In genomic region chr3:48503406-48504050, GRCh38 we compare ENCODE assay signal across 8 cellular contexts. TPM values are rescaled to one million over a fixed set of nuclear protein-coding genes. Genes with fewer than 3 reads are reported as not detected.
A peak's percentile ranks its signal among the peaks of the same experiment; 100 is the strongest.
DNase-seq lines count a peak whose midpoint lies in the region; ATAC-seq and TF ChIP-seq lines count a peak whose summit lies in the region.

No MANE protein-coding gene starts in this region.

- H3K27ac ChIP-seq in mammary epithelial cell (ENCODE audit: insufficient read depth, low read depth, low read length), result no peak overlapping the region
- peak overlapping the region; percentile 84 to 96 (median 92) for H3K27ac ChIP-seq in stomach

- no peaks in the 10 kb centered on the region for H4K20me1 ChIP-seq in mammary epithelial cell (ENCODE audit: insufficient read depth, low read length)

- H3K4me1 ChIP-seq in mammary epithelial cell (ENCODE audit: insufficient read depth, low read length) (peaks cover 49% of the 10 kb centered on the region), stomach (peaks cover 19 to 57% (median 29%) of the 10 kb centered on the region in 4 donors)

- peak overlapping the region; percentile 82 for H3K4me3 ChIP-seq in AG10803 (ENCODE audit: low read length)
- peak overlapping the region; percentile 50 to 66 (median 56) for H3K4me3 ChIP-seq in mammary epithelial cell (replicated peaks in 1 of 3; ENCODE audit: insufficient read depth in 1 of 3, low read depth in 2 of 3, low read length in 3 of 3)
- peak overlapping the region; percentile 57 to 73 (median 70) for H3K4me3 ChIP-seq in stomach

- H3K27me3 ChIP-seq in mammary epithelial cell (ENCODE audit: insufficient read depth, low read length) (no peaks in the 10 kb centered on the region), stomach (no peaks in the 10 kb centered on the region)

- CTCF ChIA-PET in mammary epithelial cell (lab: Charles Lee; ENCODE audit: low non-redundant PET), result no interaction called here

- peak overlapping the region; percentile 96 for H3K4me2 ChIP-seq in mammary epithelial cell (ENCODE audit: insufficient read depth, low read depth, low read length)

- H3K9ac ChIP-seq in mammary epithelial cell (ENCODE audit: insufficient read depth, low read length), result peak overlapping the region; percentile 28

- TF ChIP-seq EP300 in Ishikawa (IDR thresholded peaks at IDR 0.05; ENCODE audit: borderline replicate concordance), result no peak; the same call in 1 of the 2 replicates
- TF ChIP-seq EP300 in stomach (IDR thresholded peaks at IDR 0.05), result no peak

- no peaks in the 10 kb centered on the region for H3K36me3 ChIP-seq in mammary epithelial cell (ENCODE audit: insufficient read depth, low read length)
- H3K36me3 ChIP-seq in stomach, result peaks cover 0 to 23% (median 21%) of the 10 kb centered on the region in 4 donors

- ATAC-seq in HG03457 (IDR thresholded peaks at IDR 0.05; ENCODE audit: unreplicated experiment) (no peak), GM21526 (IDR thresholded peaks at IDR 0.05; ENCODE audit: low FRiP score, unreplicated experiment) (no peak)

- H2AFZ ChIP-seq in mammary epithelial cell (ENCODE audit: low read depth, low read length), result peak overlapping the region; percentile 91

- dilution Hi-C loops in mammary epithelial cell (cut with HindIII; ENCODE audit: low sequenced_read_pairs), result no loop called here

- intact Hi-C loops in mammary epithelial cell (cut with micrococcal nuclease), result no loop called here
- intact Hi-C loops in stomach (cut with DNase I; ENCODE audit: low total_unique reads), result no loop called here

- H3K79me2 ChIP-seq in mammary epithelial cell (ENCODE audit: insufficient read depth, low read length), result no peaks in the 10 kb centered on the region

- BruUV-seq in mammary epithelial cell (replicated peaks; lab: Mats Ljungman, UMichigan), result no TSS peak

- TF ChIP-seq RAD21 in Ishikawa (IDR thresholded peaks at IDR 0.05; ENCODE audit: low read depth), result no peak

- DNase-seq in AG10803 (ENCODE audit: low read depth) (peak; percentile 40), mammary epithelial cell (peak; percentile 30), kidney tubule cell (ENCODE audit: low spot score) (peak; percentile 44), stomach (peak; percentile 54), LoVo (ENCODE audit: low spot score) (no peak)

- no peak for TF ChIP-seq POLR2A in stomach (IDR thresholded peaks at IDR 0.05)

- in situ Hi-C loops in mammary epithelial cell (cut with MboI; ENCODE audit: low sequenced_read_pairs in 2 of 2), result no loop called here

- TF ChIP-seq CTCF in AG10803 (conservative IDR thresholded peaks at IDR 0.05; ENCODE audit: low read length), result no peak
- TF ChIP-seq CTCF in mammary epithelial cell (conservative IDR thresholded peaks at IDR 0.05 in 1 of 2, IDR thresholded peaks at IDR 0.05 in 1 of 2; ENCODE audit: extremely low read depth in 1 of 2, insufficient read depth in 1 of 2, low read depth in 1 of 2, low read length in 2 of 2), result no peak
- no peak for TF ChIP-seq CTCF in stomach (IDR thresholded peaks at IDR 0.05)

- 8% methylated on average over 9 of the region's 25 CpGs for WGBS in mammary epithelial cell (ENCODE audit: low coverage, missing lambda C conversion rate)
- WGBS in stomach, 5 donors, result 0 to 10% (median 9%) methylated on average over 7 to 25 of the region's 25 CpGs

- H3K9me3 ChIP-seq in mammary epithelial cell (replicated peaks; ENCODE audit: insufficient read depth, low read length) (no peaks in the 10 kb centered on the region), stomach (no peaks in the 10 kb centered on the region)

TF ChIP-seq in Ishikawa, 13 proteins besides CTCF, POLR2A, EP300 and RAD21:
- TF ChIP-seq ZBTB7A (IDR thresholded peaks at IDR 0.05; ENCODE audit: low read depth) (peak; percentile 52; the same call in 1 of the 2 replicates), FOXM1 (IDR thresholded peaks at IDR 0.05; ENCODE audit: borderline replicate concordance, low read depth) (no peak)

RNA-seq across cellular contexts. Expression of gene SHISA5, which starts 0.4 kb away (rescaled TPM):
- 100 to 1,000 TPM in 1 of 2 donors, 10 to 100 TPM in 1; 56.0 to 124 TPM for total RNA-seq in mammary epithelial cell
- polyA plus RNA-seq in mammary epithelial cell, result 114 TPM
- 136 TPM for polyA minus RNA-seq in mammary epithelial cell
- total RNA-seq in stomach, result 100 to 1,000 TPM in 1 of 5 donors, 10 to 100 TPM in 4; 43.4 to 182 (median 51.8) TPM
- polyA plus RNA-seq in stomach, result 100 to 1,000 TPM in 1 of 3 donors, 10 to 100 TPM in 2; 57.5 to 116 (median 58.7) TPM

RNA-seq across cellular contexts. Expression of gene PFKFB4, which starts 53.1 kb away (rescaled TPM):
- total RNA-seq in mammary epithelial cell (10 to 100 TPM; 14.7 to 45.3 TPM), stomach (1 to 10 TPM in 4 of 5 donors, not detected in 1; 1.0 to 9.6 (median 3.0) TPM)
- polyA plus RNA-seq in mammary epithelial cell (26.2 TPM), stomach (1 to 10 TPM in 2 of 3 donors, under 1 TPM in 1; 0.61 to 3.2 (median 1.5) TPM)
- polyA minus RNA-seq in mammary epithelial cell, result 36.7 TPM

RNA-seq across cellular contexts. Expression of gene ATRIP, which starts 57.0 kb away (rescaled TPM):
- 10 to 100 TPM in 1 of 2 donors, 1 to 10 TPM in 1; 7.2 to 13.2 TPM for total RNA-seq in mammary epithelial cell
- 11.7 TPM for polyA plus RNA-seq in mammary epithelial cell
- polyA minus RNA-seq in mammary epithelial cell, result 10.1 TPM
- total RNA-seq in stomach, result 10 to 100 TPM in 2 of 5 donors, 1 to 10 TPM in 3; 2.3 to 34.4 (median 5.5) TPM
- polyA plus RNA-seq in stomach, result 1 to 10 TPM; 2.9 to 5.8 (median 3.2) TPM
